In genomic region chr19:46746281-46746965, GRCh38 we compare ENCODE assay signal across 8 cellular contexts. TPM values are rescaled to one million over a fixed set of nuclear protein-coding genes. Genes with fewer than 3 reads are reported as not detected.
DNase-seq lines count a peak whose midpoint lies in the region; ATAC-seq and TF ChIP-seq lines count a peak whose summit lies in the region.

Gene STRN4, minus strand, starts transcription at chr19:46746450. Its CDS starts 20 bp downstream, at chr19:46746430.

- DNase-seq in CD8-positive, alpha-beta memory T cell: peak; percentile 46 to 79 (median 50)
- DNase-seq in NAMALWA (ENCODE audit: low spot score) (peak; percentile 64), dermis blood vessel endothelial cell (peak; percentile 62), NCI-H2107 (lab: John Stamatoyannopoulos, UW) (no peak)
- DNase-seq in activated CD4-positive, alpha-beta T cell treated with anti-CD3 and anti-CD28 coated beads for 24 hours (ENCODE audit: low read depth in 2 of 2): peak; percentile 30 to 43
- DNase-seq in stimulated activated CD4-positive, alpha-beta T cell treated with anti-CD3 and anti-CD28 coated beads, Interleukin-4, amount 100 ng/mL, for 48 hours (ENCODE audit: low read depth in 2 of 2): peak; percentile 35 to 45

- H3K27me3 Mint-ChIP-seq in CD8-positive, alpha-beta memory T cell: peaks cover 0 to 2% of the 10 kb centered on the region in 2 donors

- no peaks in the 10 kb centered on the region for H3K9me3 Mint-ChIP-seq in CD8-positive, alpha-beta memory T cell

- POLR2A ChIA-PET in CD8-positive, alpha-beta memory T cell (lab: Charles Lee): no interaction called here

- H3K27me3 ChIP-seq in CD8-positive, alpha-beta memory T cell (ENCODE audit: insufficient read depth, low read length, poor library complexity, severe bottlenecking): no peaks in the 10 kb centered on the region
- no peaks in the 10 kb centered on the region for H3K27me3 ChIP-seq in liver (ENCODE audit: control insufficient read depth in 4 of 4, insufficient read depth in 4 of 4, low read length in 3 of 4)

- H3K4me1 Mint-ChIP-seq in CD8-positive, alpha-beta memory T cell: peaks cover 48 to 61% (median 61%) of the 10 kb centered on the region in 3 donors

- WGBS in liver: under 1% methylated on average over 73 of the region's 73 CpGs

- H3K36me3 Mint-ChIP-seq in CD8-positive, alpha-beta memory T cell: peaks cover 0 to 35% (median 2%) of the 10 kb centered on the region in 3 donors

- H3K36me3 ChIP-seq in CD8-positive, alpha-beta memory T cell (ENCODE audit: insufficient read depth, low read length): no peaks in the 10 kb centered on the region
- H3K36me3 ChIP-seq in liver (ENCODE audit: control insufficient read depth in 4 of 4, insufficient read depth in 3 of 4, low read depth in 1 of 4, low read length in 3 of 4): peaks cover 0 to 2% (median under 1%) of the 10 kb centered on the region in 4 donors

- H3K9me3 ChIP-seq in CD8-positive, alpha-beta memory T cell (ENCODE audit: low read length): no peaks in the 10 kb centered on the region
- H3K9me3 ChIP-seq in liver (ENCODE audit: control insufficient read depth in 4 of 4, low read length in 3 of 4): no peaks in the 10 kb centered on the region

- CTCF ChIA-PET in CD8-positive, alpha-beta memory T cell (lab: Charles Lee): interaction anchor here (2.7 kb wide), 1 partner anchor 42 kb away, joined by 9 read pairs; no protein-coding TSS in a partner anchor

- H3K27ac ChIP-seq in CD8-positive, alpha-beta memory T cell (ENCODE audit: low read depth, low read length): peak within 1 kb of the TSS; percentile 79
- H3K27ac ChIP-seq in liver (ENCODE audit: low read depth in 1 of 2, low read length in 2 of 2): peak within 1 kb of the TSS; percentile 66 to 73

- no peak for TF ChIP-seq CTCF in liver (IDR thresholded peaks at IDR 0.05; ENCODE audit: low read depth, low read length, missing input control)

- peak within 1 kb of the TSS; percentile 86 to 96 (median 94) for H3K27ac Mint-ChIP-seq in CD8-positive, alpha-beta memory T cell

- peak; percentile 55 for ATAC-seq in GM21381 (IDR thresholded peaks at IDR 0.05; ENCODE audit: unreplicated experiment)

- H3K4me1 ChIP-seq in CD8-positive, alpha-beta memory T cell (ENCODE audit: insufficient read depth, low read length): peaks cover 25% of the 10 kb centered on the region
- peaks cover 10 to 28% (median 17%) of the 10 kb centered on the region in 4 donors for H3K4me1 ChIP-seq in liver (ENCODE audit: control insufficient read depth in 4 of 4, insufficient read depth in 4 of 4, low read length in 3 of 4)

- peak within 1 kb of the TSS; percentile 41 to 82 for H3K9ac ChIP-seq in liver (ENCODE audit: low read depth in 1 of 2, low read length in 2 of 2)

- peak within 1 kb of the TSS; percentile 89 to 96 (median 91) for H3K4me3 Mint-ChIP-seq in CD8-positive, alpha-beta memory T cell

- H3K4me3 ChIP-seq in CD8-positive, alpha-beta memory T cell (ENCODE audit: low read length): peak within 1 kb of the TSS; percentile 87
- peak within 1 kb of the TSS; percentile 92 to 96 (median 95) for H3K4me3 ChIP-seq in liver (ENCODE audit: low read depth in 1 of 3, low read length in 3 of 3)

- no peak for TF ChIP-seq RAD21 in liver (IDR thresholded peaks at IDR 0.05)

TF ChIP-seq in liver, 16 proteins besides CTCF, POLR2A, EP300 and RAD21:
- TF ChIP-seq HNF4A (conservative IDR thresholded peaks at IDR 0.05) (no peak), EGR1 (IDR thresholded peaks at IDR 0.05; ENCODE audit: low read depth in 2 of 2) (no peak), JUND (IDR thresholded peaks at IDR 0.05) (no peak), SP1 (IDR thresholded peaks at IDR 0.05) (no peak), RXRA (IDR thresholded peaks at IDR 0.05) (no peak), MAX (IDR thresholded peaks at IDR 0.05) (no peak), NR2F2 (IDR thresholded peaks at IDR 0.05) (no peak)

RNA-seq across cellular contexts. Expression of gene STRN4, which starts in this region (rescaled TPM):
- 10 to 100 TPM; 68.8 to 70.4 TPM for total RNA-seq in CD8-positive, alpha-beta memory T cell
- polyA plus RNA-seq in CD8-positive, alpha-beta memory T cell: 23.2 TPM
- total RNA-seq in dermis blood vessel endothelial cell (90.9 and 135 TPM in 2 replicates), liver (10 to 100 TPM; 29.4 to 29.9 TPM)
- polyA plus RNA-seq in liver: 10 to 100 TPM in 1 of 2 donors, 1 to 10 TPM in 1; 9.5 to 20.2 TPM
